In genomic region chr2:111659361-111660281, GRCh38 we compare ENCODE assay signal across 8 cellular contexts.
A peak's percentile ranks its signal among the peaks of the same experiment; 100 is the strongest.
DNase-seq lines count a peak whose midpoint lies in the region; ATAC-seq, FAIRE-seq and TF ChIP-seq lines count a peak whose summit lies in the region.

No MANE protein-coding gene starts in this region.

- peaks cover 0 to 4% of the 10 kb centered on the region in 2 experiments for H3K27me3 ChIP-seq in endothelial cell of umbilical vein (ENCODE audit: control insufficient read depth in 2 of 2, insufficient read depth in 2 of 2, low read length in 2 of 2)

- peaks cover 56% of the 10 kb centered on the region for H3K4me1 Mint-ChIP-seq in Calu3 (ENCODE audit: low read depth, unreplicated experiment)
- H3K4me1 Mint-ChIP-seq in natural killer cell, result no peaks in the 10 kb centered on the region
- peaks cover 36% of the 10 kb centered on the region for H3K4me1 Mint-ChIP-seq in nephron progenitor cell

- dilution Hi-C loops in endothelial cell of umbilical vein (cut with MboI; ENCODE audit: extremely low pct_ligation_motif_present, low sequenced_read_pairs), result no loop called here

- no peak for TF ChIP-seq POLR2A in endothelial cell of umbilical vein (IDR thresholded peaks at IDR 0.05; ENCODE audit: low read depth, low read length)

- ATAC-seq in natural killer cell, result peak in 2 of 3 donors; percentile 15 to 24
- ATAC-seq in HG02759 (IDR thresholded peaks at IDR 0.05; ENCODE audit: unreplicated experiment), result no peak

- H3K4me3 Mint-ChIP-seq in Calu3 (ENCODE audit: low read depth, unreplicated experiment) (peak overlapping the region; percentile 56), natural killer cell (no peak overlapping the region), nephron progenitor cell (no peak overlapping the region)

- no peaks in the 10 kb centered on the region for H3K79me2 ChIP-seq in endothelial cell of umbilical vein (ENCODE audit: control insufficient read depth, insufficient read depth, low read length)

- no peak overlapping the region for H3K27ac ChIP-seq in endothelial cell of umbilical vein (ENCODE audit: insufficient read depth, low read depth, low read length)

- FAIRE-seq in endothelial cell of umbilical vein (lab: Jason Lieb, UNC), result no peak

- BruUV-seq in Calu3 (replicated peaks; lab: Mats Ljungman, UMichigan), result no TSS peak
- no TSS peak for BruUV-seq in endothelial cell of umbilical vein (replicated peaks; lab: Mats Ljungman, UMichigan)

- H3K9me3 Mint-ChIP-seq in Calu3 (ENCODE audit: low read depth, unreplicated experiment), result no peaks in the 10 kb centered on the region
- H3K9me3 Mint-ChIP-seq in natural killer cell, result no peaks in the 10 kb centered on the region
- H3K9me3 Mint-ChIP-seq in nephron progenitor cell, result no peaks in the 10 kb centered on the region

- intact Hi-C loops in Calu3 (cut with micrococcal nuclease; ENCODE audit: unreplicated experiment), result loop anchor here (2.0 to 10.0 kb wide), 2 partner anchors 41 to 175 kb away; no protein-coding TSS in a partner anchor
- intact Hi-C loops in endothelial cell of umbilical vein (cut with micrococcal nuclease), result no loop called here
- intact Hi-C loops in natural killer cell (cut with micrococcal nuclease), result no loop called here

- CTCF ChIA-PET in Calu3 (lab: Charles Lee), result interaction anchor here (0.6 to 1.4 kb wide), 9 partner anchors 9 to 499 kb away, joined by 3 to 9 read pairs (median 6); no protein-coding TSS in a partner anchor
- CTCF ChIA-PET in endothelial cell of umbilical vein (lab: Charles Lee), result interaction anchor here (0.6 to 1.5 kb wide), 2 partner anchors 7 to 166 kb away, joined by 3 to 4 read pairs; no protein-coding TSS in a partner anchor

- peak overlapping the region; percentile 94 for H3K27ac Mint-ChIP-seq in Calu3 (ENCODE audit: unreplicated experiment)
- H3K27ac Mint-ChIP-seq in natural killer cell, result no peak overlapping the region
- no peak overlapping the region for H3K27ac Mint-ChIP-seq in nephron progenitor cell

- POLR2A ChIA-PET in endothelial cell of umbilical vein (lab: Charles Lee), result no interaction called here

- H3K9me3 ChIP-seq in endothelial cell of umbilical vein (replicated peaks; ENCODE audit: control insufficient read depth, insufficient read depth, low read length), result no peaks in the 10 kb centered on the region

- H2AFZ ChIP-seq in endothelial cell of umbilical vein (ENCODE audit: low read depth, low read length), result no peak overlapping the region

- peaks cover 4% of the 10 kb centered on the region for H3K4me1 ChIP-seq in endothelial cell of umbilical vein (ENCODE audit: control insufficient read depth, extremely low read depth, insufficient read depth, low read length)

- TF ChIP-seq CTCF in Calu3 (IDR thresholded peaks at IDR 0.05; ENCODE audit: unreplicated experiment) (no peak), endothelial cell of umbilical vein (IDR thresholded peaks at IDR 0.05; ENCODE audit: extremely low read depth in 1 of 2, insufficient read depth in 1 of 2, low read depth in 1 of 2, low read length in 2 of 2) (no peak), natural killer cell (IDR thresholded peaks at IDR 0.05) (no peak), nephron progenitor cell (IDR thresholded peaks at IDR 0.05) (no peak)

- no peaks in the 10 kb centered on the region for H3K27me3 Mint-ChIP-seq in Calu3 (ENCODE audit: unreplicated experiment)
- H3K27me3 Mint-ChIP-seq in natural killer cell (ENCODE audit: low read depth in 2 of 2), result no peaks in the 10 kb centered on the region
- peaks cover 6% of the 10 kb centered on the region for H3K27me3 Mint-ChIP-seq in nephron progenitor cell (ENCODE audit: low read depth, poor library complexity)

- no peak overlapping the region for H3K4me2 ChIP-seq in endothelial cell of umbilical vein (ENCODE audit: insufficient read depth, low read length)

- no peak overlapping the region for H3K4me3 ChIP-seq in endothelial cell of umbilical vein (replicated peaks in 1 of 3; ENCODE audit: insufficient read depth in 1 of 3, low read depth in 1 of 3, low read length in 3 of 3)

- peak; percentile 91 for DNase-seq in Calu3
- peak; percentile 9 for DNase-seq in NCI-H69 (lab: John Stamatoyannopoulos, UW)
- DNase-seq in endothelial cell of umbilical vein (ENCODE audit: low read depth, low spot score), result peak; percentile 21
- DNase-seq in natural killer cell, result no peak
- DNase-seq in activated naive CD4-positive, alpha-beta T cell treated with Interleukin-2 at 50 U/mL for 16 hours, result no peak
- no peak for DNase-seq in nephron progenitor cell
- DNase-seq in NCI-H1436 (lab: John Stamatoyannopoulos, UW), result no peak

- no peaks in the 10 kb centered on the region for H3K9me1 ChIP-seq in endothelial cell of umbilical vein (replicated peaks; ENCODE audit: control insufficient read depth, extremely low read depth, insufficient read depth, low read length)

- H4K20me1 ChIP-seq in endothelial cell of umbilical vein (replicated peaks; ENCODE audit: control insufficient read depth, extremely low read depth, insufficient read depth, low read length), result no peaks in the 10 kb centered on the region

- no peak overlapping the region for H3K9ac ChIP-seq in endothelial cell of umbilical vein (replicated peaks; ENCODE audit: extremely low read depth, insufficient read depth, low read length)

- H3K36me3 Mint-ChIP-seq in Calu3 (ENCODE audit: insufficient read depth, unreplicated experiment) (peaks cover 37% of the 10 kb centered on the region), natural killer cell (no peaks in the 10 kb centered on the region), nephron progenitor cell (ENCODE audit: low read depth) (no peaks in the 10 kb centered on the region)

- no peaks in the 10 kb centered on the region for H3K36me3 ChIP-seq in endothelial cell of umbilical vein (ENCODE audit: control insufficient read depth in 2 of 2, extremely low read depth in 1 of 2, insufficient read depth in 2 of 2, low read length in 2 of 2)

TF ChIP-seq in endothelial cell of umbilical vein, 7 proteins besides CTCF, POLR2A, EP300 and RAD21:
- no peak for TF ChIP-seq EZH2 (IDR thresholded peaks at IDR 0.05; ENCODE audit: borderline replicate concordance, low read depth, low read length, severe bottlenecking)
- no peak for TF ChIP-seq FOS (IDR thresholded peaks at IDR 0.05; ENCODE audit: borderline replicate concordance, insufficient read depth, low read length)
- TF ChIP-seq JUN (IDR thresholded peaks at IDR 0.05; ENCODE audit: borderline replicate concordance, insufficient read depth, insufficient read length, low read depth), result no peak
- no peak for TF ChIP-seq POLR2AphosphoS5 (IDR thresholded peaks at IDR 0.05; ENCODE audit: insufficient read depth, low read depth, low read length)
- no peak for TF ChIP-seq GATA2 (IDR thresholded peaks at IDR 0.05; ENCODE audit: insufficient read depth, insufficient read length, low read depth, low read length)
- TF ChIP-seq, protein P1, sequence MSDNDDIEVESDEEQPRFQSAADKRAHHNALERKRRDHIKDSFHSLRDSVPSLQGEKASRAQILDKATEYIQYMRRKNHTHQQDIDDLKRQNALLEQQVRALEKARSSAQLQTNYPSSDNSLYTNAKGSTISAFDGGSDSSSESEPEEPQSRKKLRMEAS (IDR thresholded peaks at IDR 0.05; ENCODE audit: insufficient read depth, insufficient read length), result no peak
- no peak for TF ChIP-seq MYC (IDR thresholded peaks at IDR 0.05; ENCODE audit: low read depth, low read length)

Comparison
In these comparisons a context has a peak if more than half of its experiments do, and no peak if none do; other contexts are left out.
1. DNase-seq: peak in Calu3 (single experiment), NCI-H69 (single experiment) and endothelial cell of umbilical vein (single experiment); none in natural killer cell (single experiment), activated naive CD4-positive, alpha-beta T cell treated with Interleukin-2 at 50 U/mL for 16 hours (single experiment), nephron progenitor cell (single experiment) and NCI-H1436 (single experiment).